In genomic region chr9:87597710-87598200, GRCh38 we compare ENCODE assay signal across 26 cellular contexts.
DNase-seq lines count a peak whose midpoint lies in the region; ATAC-seq and TF ChIP-seq lines count a peak whose summit lies in the region.
"Had no signal": no experiment of that assay in that cellular context is flagged by ENCODE, and none has a peak within 500 bp of the region (broad histone marks: within the 10 kb centered on the region; RNA-seq: fewer than 3 reads in every experiment).

No MANE protein-coding gene starts in this region.

- H3K36me3 Mint-ChIP-seq in Caco-2 (ENCODE audit: insufficient read depth, unreplicated experiment) (peaks cover 24% of the 10 kb centered on the region), brain (no peaks in the 10 kb centered on the region), progenitor cell of endocrine pancreas (ENCODE audit: insufficient read depth) (peaks cover 8% of the 10 kb centered on the region), endodermal cell (ENCODE audit: low read depth) (peaks cover 1% of the 10 kb centered on the region)
- H3K36me3 Mint-ChIP-seq: activated naive CD4-positive, alpha-beta T cell treated with anti-CD3 and anti-CD28 coated beads, Interleukin-2, amount 50 U/mL, for 72 hours; CD8-positive, alpha-beta T cell; natural killer cell; stimulated activated naive B cell treated with anti-CD40 and anti-IgM and Interleukin-4, amounts not matched to agents 10 μg/mL and 1 μg/mL and 100 μg/mL, for 72 hours had no signal

- H3K9me3 Mint-ChIP-seq in Caco-2 (ENCODE audit: unreplicated experiment) (no peaks in the 10 kb centered on the region), brain (no peaks in the 10 kb centered on the region), progenitor cell of endocrine pancreas (ENCODE audit: low read depth) (no peaks in the 10 kb centered on the region), endodermal cell (no peaks in the 10 kb centered on the region)
- H3K9me3 Mint-ChIP-seq: activated naive CD4-positive, alpha-beta T cell treated with anti-CD3 and anti-CD28 coated beads, Interleukin-2, amount 50 U/mL, for 72 hours; CD8-positive, alpha-beta T cell; natural killer cell; stimulated activated naive B cell treated with anti-CD40 and anti-IgM and Interleukin-4, amounts not matched to agents 10 μg/mL and 1 μg/mL and 100 μg/mL, for 72 hours had no signal

- H3K27me3 Mint-ChIP-seq in Caco-2 (ENCODE audit: insufficient read depth, unreplicated experiment), result no peaks in the 10 kb centered on the region
- no peaks in the 10 kb centered on the region for H3K27me3 Mint-ChIP-seq in brain
- no peaks in the 10 kb centered on the region for H3K27me3 Mint-ChIP-seq in progenitor cell of endocrine pancreas
- no peaks in the 10 kb centered on the region for H3K27me3 Mint-ChIP-seq in endodermal cell (ENCODE audit: insufficient read depth)
- H3K27me3 Mint-ChIP-seq: B cell had no signal

- H3K4me1 Mint-ChIP-seq in Caco-2 (ENCODE audit: low read depth, unreplicated experiment) (peaks cover 11% of the 10 kb centered on the region), brain (peaks cover 98% of the 10 kb centered on the region), progenitor cell of endocrine pancreas (ENCODE audit: low read depth) (peaks cover 62% of the 10 kb centered on the region), endodermal cell (peaks cover 62% of the 10 kb centered on the region)
- H3K4me1 Mint-ChIP-seq: B cell; stimulated activated naive B cell treated with anti-CD40 and anti-IgM and Interleukin-4, amounts not matched to agents 10 μg/mL and 1 μg/mL and 100 μg/mL, for 72 hours had no signal

- BruUV-seq in Caco-2 (replicated peaks; lab: Mats Ljungman, UMichigan), result no TSS peak

- H3K9ac ChIP-seq in endodermal cell (ENCODE audit: extremely low read depth, low read length, poor library complexity, severe bottlenecking), result no peak overlapping the region

- H3K27ac Mint-ChIP-seq in Caco-2 (ENCODE audit: unreplicated experiment), result peak overlapping the region; percentile 78
- peak overlapping the region; percentile 1 to 92 (median 68) for H3K27ac Mint-ChIP-seq in brain
- H3K27ac Mint-ChIP-seq in progenitor cell of endocrine pancreas, result peak overlapping the region; percentile 84
- no peak overlapping the region for H3K27ac Mint-ChIP-seq in endodermal cell
- H3K27ac Mint-ChIP-seq: activated CD8-positive, alpha-beta T cell treated with anti-CD3 and anti-CD28 coated beads, Interleukin-2, amount 10 ng/mL, durations not matched to agents 7 days and 5 days; activated naive CD4-positive, alpha-beta T cell treated with anti-CD3 and anti-CD28 coated beads, Interleukin-2, amount 50 U/mL, for 72 hours; B cell; CD8-positive, alpha-beta T cell; natural killer cell; stimulated activated naive B cell treated with anti-CD40 and anti-IgM and Interleukin-4, amounts not matched to agents 10 μg/mL and 1 μg/mL and 100 μg/mL, for 72 hours had no signal

- CTCF ChIA-PET in Caco-2 (lab: Charles Lee), result interaction anchor here (0.5 kb wide), 1 partner anchor 1184 kb away, joined by 6 read pairs; no protein-coding TSS in a partner anchor

- H3K27ac ChIP-seq in lower lobe of right lung (peak overlapping the region; percentile 27), endodermal cell (ENCODE audit: low read depth, low read length) (no peak overlapping the region)
- H3K27ac ChIP-seq: thoracic aorta had no signal

- intact Hi-C loops in Caco-2 (cut with micrococcal nuclease; ENCODE audit: unreplicated experiment), result no loop called here
- intact Hi-C loops in lower lobe of right lung (cut with DNase I), result no loop called here

- POLR2A ChIA-PET in Caco-2 (lab: Charles Lee), result no interaction called here

- TF ChIP-seq CTCF in Caco-2 (IDR thresholded peaks at IDR 0.05; ENCODE audit: insufficient read depth in 1 of 2, low read depth in 1 of 2, low read length in 1 of 2, severe bottlenecking in 1 of 2, unreplicated experiment in 1 of 2), result no peak
- no peak for TF ChIP-seq CTCF in brain (conservative IDR thresholded peaks at IDR 0.05)
- no peak for TF ChIP-seq CTCF in lower lobe of right lung (IDR thresholded peaks at IDR 0.05)
- no peak for TF ChIP-seq CTCF in progenitor cell of endocrine pancreas (IDR thresholded peaks at IDR 0.05; ENCODE audit: unreplicated experiment)
- no peak for TF ChIP-seq CTCF in endodermal cell (conservative IDR thresholded peaks at IDR 0.05)

- H3K4me3 ChIP-seq in Caco-2 (ENCODE audit: low read depth, low read length), result no peak overlapping the region
- no peak overlapping the region for H3K4me3 ChIP-seq in lower lobe of right lung
- no peak overlapping the region for H3K4me3 ChIP-seq in endodermal cell (ENCODE audit: low read length)
- H3K4me3 ChIP-seq: GM12878, HAP-1, left lung, thoracic aorta had no signal

- WGBS in endodermal cell (ENCODE audit: insufficient coverage in 1 of 2, insufficient read length in 1 of 2), 2 experiments, result 85 to 86% methylated on average over 6 to 7 of the region's 7 CpGs

- ATAC-seq in lower lobe of right lung (no peak), HG03280 (IDR thresholded peaks at IDR 0.05; ENCODE audit: unreplicated experiment) (no peak)
- ATAC-seq: activated CD8-positive, alpha-beta T cell treated with anti-CD3 and anti-CD28 coated beads, Interleukin-2, amount 10 ng/mL, durations not matched to agents 7 days and 5 days; activated naive CD4-positive, alpha-beta T cell treated with anti-CD3 and anti-CD28 coated beads, Interleukin-2, amount 50 U/mL, for 72 hours; CD8-positive, alpha-beta T cell; GM12878; left lung; natural killer cell; stimulated activated naive B cell treated with anti-CD40 and anti-IgM and Interleukin-4, amounts not matched to agents 10 μg/mL and 1 μg/mL and 100 μg/mL, for 72 hours had no signal

- H3K9me3 ChIP-seq in Caco-2 (no peaks in the 10 kb centered on the region), lower lobe of right lung (no peaks in the 10 kb centered on the region), endodermal cell (ENCODE audit: control insufficient read depth, low read length) (no peaks in the 10 kb centered on the region)
- H3K9me3 ChIP-seq: HAP-1, left lung, thoracic aorta had no signal

- H3K36me3 ChIP-seq in Caco-2 (ENCODE audit: control insufficient read depth, insufficient read depth, low read length) (no peaks in the 10 kb centered on the region), lower lobe of right lung (no peaks in the 10 kb centered on the region), endodermal cell (ENCODE audit: control insufficient read depth, insufficient read depth, low read length) (no peaks in the 10 kb centered on the region)
- H3K36me3 ChIP-seq: HAP-1, left lung, thoracic aorta had no signal

- H3K27me3 ChIP-seq in Caco-2 (replicated peaks; ENCODE audit: control insufficient read depth, insufficient read depth, low read length), result no peaks in the 10 kb centered on the region
- H3K27me3 ChIP-seq in lower lobe of right lung (ENCODE audit: low read depth), result no peaks in the 10 kb centered on the region
- no peaks in the 10 kb centered on the region for H3K27me3 ChIP-seq in endodermal cell (ENCODE audit: control insufficient read depth, insufficient read depth, low read length, poor library complexity, severe bottlenecking)
- H3K27me3 ChIP-seq: left lung had no signal

- H3K4me3 Mint-ChIP-seq in Caco-2 (ENCODE audit: unreplicated experiment) (no peak overlapping the region), brain (peak overlapping the region in 3 of 5 experiments; percentile 1 to 50 (median 25)), progenitor cell of endocrine pancreas (ENCODE audit: low read depth) (no peak overlapping the region), endodermal cell (no peak overlapping the region)
- H3K4me3 Mint-ChIP-seq: activated CD8-positive, alpha-beta T cell treated with anti-CD3 and anti-CD28 coated beads, Interleukin-2, amount 10 ng/mL, durations not matched to agents 7 days and 5 days; B cell; CD8-positive, alpha-beta T cell; natural killer cell; stimulated activated naive B cell treated with anti-CD40 and anti-IgM and Interleukin-4, amounts not matched to agents 10 μg/mL and 1 μg/mL and 100 μg/mL, for 72 hours had no signal

- H3K4me1 ChIP-seq in Caco-2 (peaks cover 11% of the 10 kb centered on the region; the same call in 1 of the 2 replicates), lower lobe of right lung (peaks cover 95% of the 10 kb centered on the region), endodermal cell (ENCODE audit: control insufficient read depth, insufficient read depth, low read length) (peaks cover 26% of the 10 kb centered on the region)

- no peak for DNase-seq in Caco-2
- DNase-seq in lower lobe of right lung, result no peak
- no peak for DNase-seq in progenitor cell of endocrine pancreas (ENCODE audit: low spot score, unreplicated experiment)
- no peak for DNase-seq in endodermal cell
- DNase-seq in middle frontal gyrus (ENCODE audit: extremely low spot score, low spot score), result no peak
- no peak for DNase-seq in MV-4-11 (lab: John Stamatoyannopoulos, UW)
- DNase-seq: activated CD4-positive, alpha-beta T cell treated with anti-CD3 and anti-CD28 coated beads for 4 hours; activated CD8-positive, alpha-beta T cell treated with anti-CD3 and anti-CD28 coated beads, Interleukin-2, amount 10 ng/mL, durations not matched to agents 7 days and 5 days; activated effector memory CD4-positive, alpha-beta T cell treated with Interleukin-2 at 50 U/mL for 16 hours; CD8-positive, alpha-beta T cell; effector CD4-positive, alpha-beta T cell; IMR-90; left lung; natural killer cell; NCI-H146; retina; small intestine; stimulated activated naive B cell treated with anti-CD40 and anti-IgM and Interleukin-4, amounts not matched to agents 10 μg/mL and 1 μg/mL and 100 μg/mL, for 72 hours; SW 1271 had no signal

Comparison
In these comparisons a context has a peak if more than half of its experiments do, and no peak if none do; other contexts are left out.
1. H3K4me3 Mint-ChIP-seq: peak in brain (3 of 5); none in Caco-2 (single experiment), progenitor cell of endocrine pancreas (single experiment) and endodermal cell (single experiment).